ENCODE assay signal across 21 cellular contexts in the genomic region with DNA sequence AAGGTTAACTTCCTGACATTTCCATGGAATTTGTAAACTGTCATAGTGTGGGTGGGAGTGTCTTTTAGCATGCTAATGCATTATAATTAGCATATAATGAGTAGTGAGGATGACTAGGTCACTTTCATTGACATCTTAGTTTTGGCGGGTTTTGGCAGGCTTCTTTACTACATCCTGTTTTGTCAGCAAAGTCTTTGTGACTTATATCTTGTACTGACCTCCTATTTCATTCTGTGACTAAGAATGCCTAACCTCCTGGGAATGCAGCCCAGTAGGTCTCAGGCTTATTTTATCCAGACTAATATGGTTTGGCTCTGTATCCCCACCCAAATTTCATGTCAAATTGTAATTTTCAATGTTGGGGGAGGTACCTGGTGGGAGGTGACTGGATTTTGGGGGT.
"Had no signal": no experiment of that assay in that cellular context is flagged by ENCODE, and none has a peak within 500 bp of the region (broad histone marks: within the 10 kb centered on the region; RNA-seq: fewer than 3 reads in every experiment).

No MANE protein-coding gene starts in this region.

- H3K4me3 ChIP-seq: heart left ventricle, lower lobe of right lung, ovary, stomach, testis, upper lobe of right lung had no signal

- H3K27ac ChIP-seq: heart left ventricle, lower lobe of right lung, ovary, stomach, testis, upper lobe of right lung had no signal

- H3K36me3 ChIP-seq: heart left ventricle, lower lobe of right lung, ovary, stomach, upper lobe of right lung had no signal

- H3K4me1 Mint-ChIP-seq: activated CD4-positive, alpha-beta T cell treated with anti-CD3 and anti-CD28 coated beads, Interleukin-2, amount 10 ng/mL, durations not matched to agents 24 days and 14 days; endodermal cell; immature natural killer cell; neural crest cell had no signal

- H3K27ac Mint-ChIP-seq: activated CD4-positive, alpha-beta T cell treated with anti-CD3 and anti-CD28 coated beads, Interleukin-2, amount 10 ng/mL, durations not matched to agents 24 days and 14 days; endodermal cell; immature natural killer cell; T-helper 2 cell treated with Interferon-gamma antibody and Interleukin-4, amounts not matched to agents 5 μg/mL and 100 μg/mL, for 36 hours had no signal

- DNase-seq: activated CD4-positive, alpha-beta T cell treated with anti-CD3 and anti-CD28 coated beads, Interleukin-2, amount 10 ng/mL, durations not matched to agents 24 days and 14 days; activated CD4-positive, CD25-positive, alpha-beta regulatory T cell; activated naive CD4-positive, alpha-beta T cell treated with Interleukin-2 at 50 U/mL for 16 hours; aorta; endodermal cell; erythroblast; foreskin melanocyte; heart left ventricle; immature natural killer cell; left colon; lower lobe of right lung; midbrain; ovary; stimulated activated CD4-positive, alpha-beta T cell treated with anti-CD3 and anti-CD28 coated beads, Interleukin-1b, Interleukin-23, amount 100 ng/mL, for 48 hours; stomach; SW 1271; testis; upper lobe of right lung had no signal

- H3K36me3 Mint-ChIP-seq: immature natural killer cell had no signal

- H3K9me3 Mint-ChIP-seq: activated CD4-positive, alpha-beta T cell treated with anti-CD3 and anti-CD28 coated beads, Interleukin-2, amount 10 ng/mL, durations not matched to agents 24 days and 14 days; T-helper 2 cell treated with Interferon-gamma antibody and Interleukin-4, amounts not matched to agents 5 μg/mL and 100 μg/mL, for 36 hours had no signal

- H3K27me3 ChIP-seq: heart left ventricle, ovary, stomach, testis, upper lobe of right lung had no signal

- H3K4me1 ChIP-seq: heart left ventricle, lower lobe of right lung, stomach, testis, upper lobe of right lung had no signal

- H3K4me3 Mint-ChIP-seq: activated CD4-positive, alpha-beta T cell treated with anti-CD3 and anti-CD28 coated beads, Interleukin-2, amount 10 ng/mL, durations not matched to agents 24 days and 14 days; endodermal cell; immature natural killer cell; neural crest cell; T-helper 2 cell treated with Interferon-gamma antibody and Interleukin-4, amounts not matched to agents 5 μg/mL and 100 μg/mL, for 36 hours had no signal

- H3K9me3 ChIP-seq: lower lobe of right lung, ovary, testis, upper lobe of right lung had no signal

- ATAC-seq: heart left ventricle, left colon, lower lobe of right lung, sciatic nerve, upper lobe of right lung had no signal
